ENCODE assay signal across 26 cellular contexts in the genomic region with DNA sequence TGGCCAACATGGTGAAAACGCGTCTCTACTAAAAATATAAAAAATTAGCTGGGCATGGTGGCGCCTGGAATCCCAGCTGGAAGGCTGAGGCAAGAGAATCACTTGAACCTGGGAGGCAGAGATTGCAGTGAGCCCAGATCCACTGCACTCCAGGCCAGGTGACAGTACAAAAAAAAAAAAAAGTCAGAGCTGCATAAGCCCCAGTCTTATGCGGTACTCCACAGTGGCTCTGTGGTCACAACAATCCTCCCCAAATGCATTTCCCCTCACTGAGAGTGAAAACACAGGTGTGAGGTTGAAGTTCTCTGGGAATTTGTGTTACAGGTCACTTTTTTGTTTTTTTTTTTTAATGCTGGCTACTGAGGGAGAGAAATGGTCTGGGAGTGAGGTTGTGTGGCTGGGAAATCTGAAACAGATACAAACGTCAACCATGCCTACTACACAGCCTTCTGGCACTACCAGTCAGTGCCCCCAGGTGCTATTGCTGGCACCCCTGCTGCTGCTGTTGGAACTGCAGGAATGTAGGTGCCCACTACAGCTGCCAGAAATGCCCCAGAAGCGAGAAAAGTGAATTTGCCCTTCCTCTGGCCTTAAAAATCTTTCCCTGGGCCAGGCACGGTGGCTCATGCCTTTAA. TPM values are rescaled to one million over a fixed set of nuclear protein-coding genes. Genes with fewer than 3 reads are reported as not detected.
DNase-seq lines count a peak whose midpoint lies in the region; ATAC-seq and TF ChIP-seq lines count a peak whose summit lies in the region.
"Had no signal": no experiment of that assay in that cellular context is flagged by ENCODE, and none has a peak within 500 bp of the region (broad histone marks: within the 10 kb centered on the region; RNA-seq: fewer than 3 reads in every experiment).

No MANE protein-coding gene starts in this region.

- H3K4me1 Mint-ChIP-seq in activated T-cell treated with anti-CD3 and anti-CD28 coated beads, Interleukin-2, amount 50 U/mL, for 72 hours (ENCODE audit: low read depth), result peaks cover 59% of the 10 kb centered on the region
- H3K4me1 Mint-ChIP-seq in chondrocyte (ENCODE audit: low read depth), result peaks cover 9% of the 10 kb centered on the region
- peaks cover 35% of the 10 kb centered on the region for H3K4me1 Mint-ChIP-seq in activated CD4-positive, alpha-beta T cell treated with anti-CD3 and anti-CD28 coated beads, Interleukin-2, amount 10 ng/mL, durations not matched to agents 7 days and 5 days

- TF ChIP-seq POLR2A in HCT116 (IDR thresholded peaks at IDR 0.05; ENCODE audit: borderline replicate concordance, extremely low read depth, insufficient read depth, insufficient read length), result no peak

- no peak overlapping the region for H3K23ac ChIP-seq in neuronal stem cell (ENCODE audit: low read depth, low read length, poor library complexity)

- no peaks in the 10 kb centered on the region for H3K9me2 ChIP-seq in HCT116 (ENCODE audit: insufficient read depth)

- H3K4me3 Mint-ChIP-seq in activated T-cell treated with anti-CD3 and anti-CD28 coated beads, Interleukin-2, amount 50 U/mL, for 72 hours, result no peak overlapping the region
- H3K4me3 Mint-ChIP-seq in chondrocyte (ENCODE audit: unreplicated experiment), result no peak overlapping the region
- H3K4me3 Mint-ChIP-seq in activated CD4-positive, alpha-beta T cell treated with anti-CD3 and anti-CD28 coated beads, Interleukin-2, amount 10 ng/mL, durations not matched to agents 7 days and 5 days, result no peak overlapping the region
- H3K4me3 Mint-ChIP-seq: CD14-positive monocyte; T-helper 1 cell treated with Interleukin-12 subunit alpha and Interleukin-12 subunit beta and Interleukin-4 antibody, amounts not matched to agents 30 μg/mL and 1 μg/mL, for 36 hours had no signal

- DNase-seq in activated T-cell treated with anti-CD3 and anti-CD28 coated beads, Interleukin-2, amount 50 U/mL, for 72 hours, result no peak
- no peak for DNase-seq in activated T-cell treated with anti-CD3 and anti-CD28 coated beads, Interleukin-2, amount 50 U/mL, for 48 hours
- DNase-seq in HCT116 (ENCODE audit: low read depth, low spot score), result no peak
- DNase-seq in SW480 (ENCODE audit: low spot score), result peak; percentile 15
- DNase-seq in neuronal stem cell (ENCODE audit: low spot score), result no peak
- DNase-seq in GM19240 (ENCODE audit: insufficient read length, low spot score), result no peak
- DNase-seq in chondrocyte (ENCODE audit: low spot score), result no peak
- DNase-seq in activated CD4-positive, alpha-beta T cell treated with anti-CD3 and anti-CD28 coated beads, Interleukin-2, amount 10 ng/mL, durations not matched to agents 7 days and 5 days, result no peak
- DNase-seq: activated naive CD4-positive, alpha-beta T cell treated with Interleukin-2 at 50 U/mL for 16 hours; activated T-cell treated with anti-CD3 and anti-CD28 coated beads for 4 hours; amygdala; GM23248; left cardiac atrium; mesenchymal stem cell; NCI-H187 treated with DMSO at 0.1 percent for 48 hours; NCI-H345; NCI-H774; SJCRH30; small intestine; stimulated activated CD4-positive, alpha-beta T cell treated with anti-CD3 and anti-CD28 coated beads, Interleukin-2, amount 100 ng/mL, for 24 hours; stimulated activated naive CD4-positive, alpha-beta T cell had no signal

- no CpG with 5 or more reads among the region's 7 CpGs for WGBS in neuronal stem cell (ENCODE audit: extremely low coverage in 2 of 2, insufficient read length in 2 of 2, insufficient replicate concordance in 1 of 2), 2 donors

- BruUV-seq in HCT116 (replicated peaks; lab: Mats Ljungman, UMichigan), result no TSS peak

- H2BK120ac ChIP-seq in neuronal stem cell (ENCODE audit: low read depth, low read length), result no peak overlapping the region

- TF ChIP-seq CTCF in HCT116 (IDR thresholded peaks at IDR 0.05 in 2 of 3, conservative IDR thresholded peaks at IDR 0.05 in 1 of 3; ENCODE audit: borderline replicate concordance in 1 of 3, insufficient read depth in 1 of 3, low read depth in 2 of 3, low read length in 2 of 3) (peak in 2 of 3 experiments; percentile 15 to 27; a peak in 1 of 6 replicates), chondrocyte (IDR thresholded peaks at IDR 0.05) (no peak)

- peak overlapping the region; percentile 68 for H3K27ac Mint-ChIP-seq in activated T-cell treated with anti-CD3 and anti-CD28 coated beads, Interleukin-2, amount 50 U/mL, for 72 hours
- no peak overlapping the region for H3K27ac Mint-ChIP-seq in chondrocyte (ENCODE audit: unreplicated experiment)
- no peak overlapping the region for H3K27ac Mint-ChIP-seq in activated CD4-positive, alpha-beta T cell treated with anti-CD3 and anti-CD28 coated beads, Interleukin-2, amount 10 ng/mL, durations not matched to agents 7 days and 5 days
- H3K27ac Mint-ChIP-seq: CD14-positive monocyte; T-helper 1 cell treated with Interleukin-12 subunit alpha and Interleukin-12 subunit beta and Interleukin-4 antibody, amounts not matched to agents 30 μg/mL and 1 μg/mL, for 36 hours had no signal

- no peak overlapping the region for H3K18ac ChIP-seq in neuronal stem cell (ENCODE audit: low read length)

- H3K9ac ChIP-seq in HCT116 (ENCODE audit: low read length) (no peak overlapping the region), neuronal stem cell (ENCODE audit: low read depth, low read length, poor library complexity) (peak overlapping the region; percentile 4)
- H3K9ac ChIP-seq: GM23248 had no signal

- no peak overlapping the region for H4K8ac ChIP-seq in neuronal stem cell (ENCODE audit: low read depth, low read length)

- no peak overlapping the region for H3K4ac ChIP-seq in neuronal stem cell (ENCODE audit: low read length)

- H3K27me3 ChIP-seq in HCT116 (ENCODE audit: insufficient read depth, low read length), result no peaks in the 10 kb centered on the region
- no peaks in the 10 kb centered on the region for H3K27me3 ChIP-seq in neuronal stem cell (ENCODE audit: control insufficient read depth in 3 of 3, insufficient read depth in 3 of 3, low read depth in 1 of 3, low read length in 3 of 3)
- H3K27me3 ChIP-seq: SJCRH30 had no signal

- H2BK12ac ChIP-seq in neuronal stem cell (ENCODE audit: low read length), result no peak overlapping the region

- H3K9me3 Mint-ChIP-seq in activated T-cell treated with anti-CD3 and anti-CD28 coated beads, Interleukin-2, amount 50 U/mL, for 72 hours, result no peaks in the 10 kb centered on the region
- H3K9me3 Mint-ChIP-seq in chondrocyte (ENCODE audit: low read depth), result no peaks in the 10 kb centered on the region
- H3K9me3 Mint-ChIP-seq in activated CD4-positive, alpha-beta T cell treated with anti-CD3 and anti-CD28 coated beads, Interleukin-2, amount 10 ng/mL, durations not matched to agents 7 days and 5 days, result no peaks in the 10 kb centered on the region
- H3K9me3 Mint-ChIP-seq: CD14-positive monocyte; IgD-negative memory B cell; T-helper 1 cell treated with Interleukin-12 subunit alpha and Interleukin-12 subunit beta and Interleukin-4 antibody, amounts not matched to agents 30 μg/mL and 1 μg/mL, for 36 hours had no signal

- H3K9me3 ChIP-seq in HCT116 (ENCODE audit: control insufficient read depth in 1 of 2, insufficient read depth in 1 of 2, low read depth in 1 of 2, low read length in 2 of 2), result no peaks in the 10 kb centered on the region
- H3K9me3 ChIP-seq in neuronal stem cell (replicated peaks in 1 of 2; ENCODE audit: control insufficient read depth in 2 of 2, insufficient read depth in 1 of 2, low read depth in 1 of 2, low read length in 2 of 2), result no peaks in the 10 kb centered on the region
- H3K9me3 ChIP-seq: SJCRH30 had no signal

- H3K27ac ChIP-seq in HCT116 (ENCODE audit: low read depth, low read length) (no peak overlapping the region), neuronal stem cell (replicated peaks; ENCODE audit: low read length) (no peak overlapping the region)
- H3K27ac ChIP-seq: GM23248, SJCRH30 had no signal

- peaks cover 21% of the 10 kb centered on the region for H3K79me2 ChIP-seq in HCT116 (ENCODE audit: insufficient read depth, low read length)

- no peak overlapping the region for H2AK5ac ChIP-seq in neuronal stem cell (ENCODE audit: low read depth, low read length)

- H3K4me2 ChIP-seq in HCT116 (ENCODE audit: low read length) (no peak overlapping the region), neuronal stem cell (ENCODE audit: insufficient read depth, low read length, poor library complexity, severe bottlenecking) (no peak overlapping the region)

- peaks cover 0 to 18% of the 10 kb centered on the region in 2 experiments; a peak in 2 of 4 replicates for H3K4me1 ChIP-seq in HCT116 (ENCODE audit: control insufficient read depth in 1 of 2, insufficient read depth in 2 of 2, low read length in 2 of 2)
- H3K4me1 ChIP-seq in neuronal stem cell (ENCODE audit: control insufficient read depth in 2 of 2, insufficient read depth in 1 of 2, low read depth in 1 of 2, low read length in 2 of 2), result peaks cover 0 to 3% of the 10 kb centered on the region in 2 donors

- intact Hi-C loops in HCT116 (cut with micrococcal nuclease), result loop anchor here (2.0 kb wide), 1 partner anchor 225 kb away; no protein-coding TSS in a partner anchor

- no peak overlapping the region for H2AFZ ChIP-seq in HCT116 (ENCODE audit: low read depth, low read length, poor library complexity, severe bottlenecking)
- H2AFZ ChIP-seq in neuronal stem cell (ENCODE audit: low read length), result no peak overlapping the region
- H2AFZ ChIP-seq: GM23248 had no signal

- peaks cover 5 to 13% of the 10 kb centered on the region in 2 experiments; a peak in 2 of 4 replicates for H3K36me3 ChIP-seq in HCT116 (ENCODE audit: control insufficient read depth in 1 of 2, insufficient read depth in 2 of 2, low read length in 2 of 2)
- peaks cover 19 to 33% of the 10 kb centered on the region in 2 donors for H3K36me3 ChIP-seq in neuronal stem cell (replicated peaks in 1 of 2; ENCODE audit: control insufficient read depth in 2 of 2, insufficient read depth in 2 of 2, low read length in 2 of 2)

- no peak overlapping the region for H2BK15ac ChIP-seq in neuronal stem cell (ENCODE audit: low read length)

- no peak overlapping the region for H4K91ac ChIP-seq in neuronal stem cell (ENCODE audit: low read depth, low read length, poor library complexity)

- H3K14ac ChIP-seq in neuronal stem cell (ENCODE audit: low read length), result no peak overlapping the region

- no peaks in the 10 kb centered on the region for H3K27me3 Mint-ChIP-seq in activated T-cell treated with anti-CD3 and anti-CD28 coated beads, Interleukin-2, amount 50 U/mL, for 72 hours (ENCODE audit: low read depth)
- no peaks in the 10 kb centered on the region for H3K27me3 Mint-ChIP-seq in chondrocyte (ENCODE audit: low read depth)
- no peaks in the 10 kb centered on the region for H3K27me3 Mint-ChIP-seq in activated CD4-positive, alpha-beta T cell treated with anti-CD3 and anti-CD28 coated beads, Interleukin-2, amount 10 ng/mL, durations not matched to agents 7 days and 5 days
- H3K27me3 Mint-ChIP-seq: IgD-negative memory B cell had no signal

- peaks cover 15 to 29% of the 10 kb centered on the region in 2 donors for H3K36me3 Mint-ChIP-seq in activated T-cell treated with anti-CD3 and anti-CD28 coated beads, Interleukin-2, amount 50 U/mL, for 72 hours (ENCODE audit: insufficient read depth in 2 of 2)
- H3K36me3 Mint-ChIP-seq in chondrocyte (ENCODE audit: low read depth), result peaks cover 14% of the 10 kb centered on the region
- H3K36me3 Mint-ChIP-seq in activated CD4-positive, alpha-beta T cell treated with anti-CD3 and anti-CD28 coated beads, Interleukin-2, amount 10 ng/mL, durations not matched to agents 7 days and 5 days (ENCODE audit: low read depth), result peaks cover 16% of the 10 kb centered on the region
- H3K36me3 Mint-ChIP-seq: IgD-negative memory B cell had no signal

- RAD21 ChIA-PET in HCT116 (lab: Charles Lee; ENCODE audit: low non-redundant PET in 1 of 2, low total read pairs in 2 of 2, uncharacterized antibody in 2 of 2, unreplicated experiment in 2 of 2), result no interaction called here

- POLR2A ChIA-PET in HCT116 (lab: Charles Lee), result no interaction called here
- POLR2A ChIA-PET in activated CD4-positive, alpha-beta T cell treated with anti-CD3 and anti-CD28 coated beads, Interleukin-2, amount 10 ng/mL, durations not matched to agents 7 days and 5 days (lab: Charles Lee), result no interaction called here

- CTCF ChIA-PET in HCT116 (lab: Charles Lee), result no interaction called here
- CTCF ChIA-PET in activated CD4-positive, alpha-beta T cell treated with anti-CD3 and anti-CD28 coated beads, Interleukin-2, amount 10 ng/mL, durations not matched to agents 7 days and 5 days (lab: Charles Lee), result interaction anchor here (1.0 to 1.2 kb wide), 2 partner anchors 13 to 15 kb away, joined by 3 to 4 read pairs; no protein-coding TSS in a partner anchor

- no peaks in the 10 kb centered on the region for H4K20me1 ChIP-seq in HCT116 (ENCODE audit: insufficient read depth)

- no peak for TF ChIP-seq RAD21 in HCT116 (IDR thresholded peaks at IDR 0.05; ENCODE audit: low read depth)

- H3K79me1 ChIP-seq in neuronal stem cell (ENCODE audit: low read depth, low read length), result peaks cover 2% of the 10 kb centered on the region

- H3K4me3 ChIP-seq in HCT116 (replicated peaks in 1 of 2; ENCODE audit: low read depth in 1 of 2, low read length in 2 of 2), result no peak overlapping the region
- H3K4me3 ChIP-seq in neuronal stem cell (ENCODE audit: low read length in 2 of 2), result no peak overlapping the region
- H3K4me3 ChIP-seq: GM23248, SJCRH30 had no signal

- H2BK5ac ChIP-seq in neuronal stem cell (ENCODE audit: low read length), result no peak overlapping the region

- ATAC-seq in activated T-cell treated with anti-CD3 and anti-CD28 coated beads, Interleukin-2, amount 50 U/mL, for 72 hours (replicated peaks in 1 of 2), result peak; percentile 28 to 54
- ATAC-seq in HCT116, result peak; percentile 46; the same call in 1 of the 2 replicates
- ATAC-seq: left cardiac atrium had no signal

RNA-seq across cellular contexts. Expression of a gene that starts 5.7 kb away (rescaled TPM):
- 100 to 1,000 TPM; 100 to 155 TPM for total RNA-seq in activated T-cell treated with anti-CD3 and anti-CD28 coated beads, Interleukin-2, amount 50 U/mL, for 72 hours
- total RNA-seq in HCT116 (2021; ENCODE audit: unreplicated experiment), result 84.3 TPM
- polyA plus RNA-seq in HCT116 (2012), result 82.6 and 82.7 TPM in 2 replicates
- polyA plus RNA-seq in neuronal stem cell (2013, experiment 1 of 2), result 58.4 TPM
- polyA plus RNA-seq in neuronal stem cell (2013, experiment 2 of 2), result 57.2 TPM
- total RNA-seq in chondrocyte, result 30.9 to 41.2 TPM (median 31.0 TPM) in 3 replicates
- total RNA-seq in activated CD4-positive, alpha-beta T cell treated with anti-CD3 and anti-CD28 coated beads, Interleukin-2, amount 10 ng/mL, durations not matched to agents 7 days and 5 days, result 10 to 100 TPM; 30.6 to 37.2 TPM

RNA-seq across cellular contexts. Expression of a gene that starts 8.1 kb away (rescaled TPM):
- 10 to 100 TPM in 1 of 2 donors, 1 to 10 TPM in 1; 5.5 to 87.1 TPM for total RNA-seq in activated T-cell treated with anti-CD3 and anti-CD28 coated beads, Interleukin-2, amount 50 U/mL, for 72 hours
- total RNA-seq in HCT116 (2021; ENCODE audit: unreplicated experiment) (0.32 TPM), chondrocyte (0.94 TPM in 1 of 3 replicates, not detected in the others)
- polyA plus RNA-seq in HCT116 (2012), result 0.31 and 0.70 TPM in 2 replicates
- not detected for polyA plus RNA-seq in neuronal stem cell (2013, experiment 1 of 2)
- not detected for polyA plus RNA-seq in neuronal stem cell (2013, experiment 2 of 2)
- 1 to 10 TPM; 1.2 to 2.0 TPM for total RNA-seq in activated CD4-positive, alpha-beta T cell treated with anti-CD3 and anti-CD28 coated beads, Interleukin-2, amount 10 ng/mL, durations not matched to agents 7 days and 5 days
- total RNA-seq: GM23248, left cardiac atrium, myocyte, omental fat pad had no signal
- polyA plus RNA-seq: CD14-positive monocyte, GM23248, IgD-negative memory B cell had no signal

RNA-seq across cellular contexts. Expression of a gene that starts 19.9 kb away (rescaled TPM):
- 1 to 10 TPM; 1.2 to 1.8 TPM for total RNA-seq in activated T-cell treated with anti-CD3 and anti-CD28 coated beads, Interleukin-2, amount 50 U/mL, for 72 hours
- total RNA-seq in HCT116 (2021; ENCODE audit: unreplicated experiment), result not detected
- polyA plus RNA-seq in HCT116 (2012), result 0.16 TPM in 1 of 2 replicates, not detected in the other
- polyA plus RNA-seq in neuronal stem cell (2013, experiment 1 of 2), result 0.17 TPM
- polyA plus RNA-seq in neuronal stem cell (2013, experiment 2 of 2), result 0.12 TPM
- total RNA-seq in chondrocyte, result not detected in 3 replicates
- not detected for total RNA-seq in activated CD4-positive, alpha-beta T cell treated with anti-CD3 and anti-CD28 coated beads, Interleukin-2, amount 10 ng/mL, durations not matched to agents 7 days and 5 days
- total RNA-seq: GM23248, myocyte, omental fat pad, SJCRH30 had no signal
- polyA plus RNA-seq: CD14-positive monocyte had no signal

RNA-seq across cellular contexts. Expression of a gene that starts 33.0 kb away (rescaled TPM):
- total RNA-seq in activated T-cell treated with anti-CD3 and anti-CD28 coated beads, Interleukin-2, amount 50 U/mL, for 72 hours, result not detected
- total RNA-seq in HCT116 (2021; ENCODE audit: unreplicated experiment) (not detected), chondrocyte (not detected in 3 replicates)
- polyA plus RNA-seq in HCT116 (2012), result not detected in 2 replicates
- polyA plus RNA-seq in neuronal stem cell (2013, experiment 1 of 2), result not detected
- polyA plus RNA-seq in neuronal stem cell (2013, experiment 2 of 2), result 0.07 TPM
- total RNA-seq in activated CD4-positive, alpha-beta T cell treated with anti-CD3 and anti-CD28 coated beads, Interleukin-2, amount 10 ng/mL, durations not matched to agents 7 days and 5 days, result not detected
- total RNA-seq: GM23248, left cardiac atrium, myocyte, omental fat pad, SJCRH30 had no signal
- polyA plus RNA-seq: CD14-positive monocyte, GM23248, IgD-negative memory B cell had no signal
